ENCODE assay signal across 16 cellular contexts in genomic region chr16:88013766-88014165, GRCh38.
DNase-seq lines count a peak whose midpoint lies in the region; ATAC-seq and TF ChIP-seq lines count a peak whose summit lies in the region.
"Had no signal": no experiment of that assay in that cellular context is flagged by ENCODE, and none has a peak within 500 bp of the region (broad histone marks: within the 10 kb centered on the region; RNA-seq: fewer than 3 reads in every experiment).

No MANE protein-coding gene starts in this region.

- H3K27me3 ChIP-seq in colonic mucosa (no peaks in the 10 kb centered on the region), mucosa of rectum (ENCODE audit: control insufficient read depth in 2 of 2, insufficient read depth in 2 of 2, low read length in 2 of 2) (no peaks in the 10 kb centered on the region), upper lobe of left lung (no peaks in the 10 kb centered on the region)
- H3K27me3 ChIP-seq: breast epithelium, Peyer's patch, suprapubic skin had no signal

- no peak for TF ChIP-seq EP300 in upper lobe of left lung (IDR thresholded peaks at IDR 0.05)

- peaks cover 9% of the 10 kb centered on the region for H3K4me1 Mint-ChIP-seq in activated T-cell treated with anti-CD3 and anti-CD28 coated beads, Interleukin-2, amount 50 U/mL, for 24 hours (ENCODE audit: low read depth)
- no peaks in the 10 kb centered on the region for H3K4me1 Mint-ChIP-seq in activated T-cell treated with anti-CD3 and anti-CD28 coated beads, Interleukin-2, amount 50 U/mL, for 4 hours (ENCODE audit: low read depth)

- 75 to 82% methylated on average over 7 of the region's 7 CpGs for WGBS in upper lobe of left lung, 2 donors

- no peaks in the 10 kb centered on the region for H3K9me3 Mint-ChIP-seq in activated T-cell treated with anti-CD3 and anti-CD28 coated beads, Interleukin-2, amount 50 U/mL, for 24 hours
- H3K9me3 Mint-ChIP-seq in activated T-cell treated with anti-CD3 and anti-CD28 coated beads, Interleukin-2, amount 50 U/mL, for 4 hours: no peaks in the 10 kb centered on the region

- TF ChIP-seq POLR2A in upper lobe of left lung (IDR thresholded peaks at IDR 0.05): no peak

- H3K4me3 ChIP-seq in colonic mucosa (no peak overlapping the region), mucosa of rectum (ENCODE audit: low read length in 2 of 2) (peak overlapping the region; percentile 25 to 37), upper lobe of left lung (no peak overlapping the region)
- H3K4me3 ChIP-seq: breast epithelium, Peyer's patch, suprapubic skin had no signal

- H3K4me1 ChIP-seq in colonic mucosa: peaks cover 4% of the 10 kb centered on the region
- H3K4me1 ChIP-seq in mucosa of rectum (ENCODE audit: control insufficient read depth in 2 of 2, insufficient read depth in 2 of 2, low read length in 2 of 2): peaks cover 20 to 27% of the 10 kb centered on the region in 2 donors
- H3K4me1 ChIP-seq in upper lobe of left lung: peaks cover 0 to 17% (median 10%) of the 10 kb centered on the region in 4 donors
- H3K4me1 ChIP-seq: breast epithelium, suprapubic skin had no signal

- H3K27ac ChIP-seq in colonic mucosa (peak overlapping the region; percentile 87), mucosa of rectum (ENCODE audit: low read depth in 2 of 2, low read length in 2 of 2) (peak overlapping the region; percentile 93 to 95), upper lobe of left lung (peak overlapping the region in 1 of 4 donors; percentile 54)
- H3K27ac ChIP-seq: suprapubic skin had no signal

- H3K36me3 ChIP-seq in colonic mucosa (no peaks in the 10 kb centered on the region), mucosa of rectum (ENCODE audit: control insufficient read depth in 2 of 2, insufficient read depth in 2 of 2, low read length in 2 of 2) (peaks cover 9 to 10% of the 10 kb centered on the region in 2 donors), upper lobe of left lung (peaks cover 0 to 41% (median 18%) of the 10 kb centered on the region in 4 donors)
- H3K36me3 ChIP-seq: breast epithelium had no signal

- TF ChIP-seq CTCF in colonic mucosa (IDR thresholded peaks at IDR 0.05): no peak
- no peak for TF ChIP-seq CTCF in upper lobe of left lung (IDR thresholded peaks at IDR 0.05)

- ATAC-seq in activated T-cell treated with anti-CD3 and anti-CD28 coated beads, Interleukin-2, amount 50 U/mL, for 4 hours: no peak
- ATAC-seq in upper lobe of left lung (ENCODE audit: low FRiP score in 2 of 2): peak in 1 of 2 donors; percentile 45
- ATAC-seq in GM19395 (IDR thresholded peaks at IDR 0.05; ENCODE audit: unreplicated experiment): no peak

- intact Hi-C loops in colonic mucosa (cut with DNase I): no loop called here

- H3K27ac Mint-ChIP-seq in activated T-cell treated with anti-CD3 and anti-CD28 coated beads, Interleukin-2, amount 50 U/mL, for 24 hours: peak overlapping the region; percentile 17

- no peaks in the 10 kb centered on the region for H3K9me3 ChIP-seq in colonic mucosa
- H3K9me3 ChIP-seq in mucosa of rectum (ENCODE audit: control insufficient read depth in 2 of 2, low read length in 2 of 2): no peaks in the 10 kb centered on the region
- no peaks in the 10 kb centered on the region for H3K9me3 ChIP-seq in upper lobe of left lung
- H3K9me3 ChIP-seq: breast epithelium, Peyer's patch, suprapubic skin had no signal

- no peak overlapping the region for H3K4me3 Mint-ChIP-seq in activated T-cell treated with anti-CD3 and anti-CD28 coated beads, Interleukin-2, amount 50 U/mL, for 24 hours
- H3K4me3 Mint-ChIP-seq in activated T-cell treated with anti-CD3 and anti-CD28 coated beads, Interleukin-2, amount 50 U/mL, for 4 hours: no peak overlapping the region

- peaks cover 79% of the 10 kb centered on the region for H3K36me3 Mint-ChIP-seq in activated T-cell treated with anti-CD3 and anti-CD28 coated beads, Interleukin-2, amount 50 U/mL, for 24 hours (ENCODE audit: low read depth)
- peaks cover 21% of the 10 kb centered on the region for H3K36me3 Mint-ChIP-seq in activated T-cell treated with anti-CD3 and anti-CD28 coated beads, Interleukin-2, amount 50 U/mL, for 4 hours (ENCODE audit: insufficient read depth)

- H3K9ac ChIP-seq in colonic mucosa (ENCODE audit: low read depth in 2 of 2, low read length in 2 of 2): peak overlapping the region in 1 of 2 donors; percentile 66
- H3K9ac ChIP-seq in mucosa of rectum (ENCODE audit: low read depth in 1 of 2, low read length in 2 of 2): peak overlapping the region; percentile 47 to 66

- DNase-seq in activated T-cell treated with anti-CD3 and anti-CD28 coated beads, Interleukin-2, amount 50 U/mL, for 24 hours: no peak
- no peak for DNase-seq in activated T-cell treated with anti-CD3 and anti-CD28 coated beads, Interleukin-2, amount 50 U/mL, for 4 hours
- peak; percentile 82 for DNase-seq in colonic mucosa
- DNase-seq in upper lobe of left lung: peak; percentile 20 to 50
- no peak for DNase-seq in NCI-H510A treated with DMSO at 0.1 percent for 48 hours (lab: John Stamatoyannopoulos, UW)
- DNase-seq in LoVo (ENCODE audit: low spot score): no peak
- DNase-seq: activated naive CD4-positive, alpha-beta T cell treated with anti-CD3 and anti-CD28 coated beads, Interleukin-2, amount 50 U/mL, for 16 hours; effector CD4-positive, alpha-beta T cell; NCI-H1930; NCI-H82; stimulated activated CD4-positive, alpha-beta T cell treated with anti-CD3 and anti-CD28 coated beads, Interleukin-1b, Interleukin-23, amount 100 ng/mL, for 48 hours had no signal

- no peaks in the 10 kb centered on the region for H3K27me3 Mint-ChIP-seq in activated T-cell treated with anti-CD3 and anti-CD28 coated beads, Interleukin-2, amount 50 U/mL, for 24 hours
- H3K27me3 Mint-ChIP-seq in activated T-cell treated with anti-CD3 and anti-CD28 coated beads, Interleukin-2, amount 50 U/mL, for 4 hours (ENCODE audit: low read depth): no peaks in the 10 kb centered on the region

Comparison
In these comparisons a context has a peak if more than half of its experiments do, and no peak if none do; other contexts are left out.
1. DNase-seq: peak in colonic mucosa (single experiment) and upper lobe of left lung (2 of 2); none in activated T-cell treated with anti-CD3 and anti-CD28 coated beads, Interleukin-2, amount 50 U/mL, for 24 hours (single experiment), activated T-cell treated with anti-CD3 and anti-CD28 coated beads, Interleukin-2, amount 50 U/mL, for 4 hours (single experiment), NCI-H510A treated with DMSO at 0.1 percent for 48 hours (single experiment) and LoVo (single experiment).
2. H3K4me3 ChIP-seq: peak in mucosa of rectum (2 of 2); none in colonic mucosa (single experiment) and upper lobe of left lung (0 of 4).